Comparison of ENCODE assay signal across 15 cellular contexts in genomic region chr9:70491798-70492736, GRCh38.
A peak's percentile ranks its signal among the peaks of the same experiment; 100 is the strongest.
DNase-seq lines count a peak whose midpoint lies in the region; TF ChIP-seq lines count a peak whose summit lies in the region.
"Had no signal": no experiment of that assay in that cellular context is flagged by ENCODE, and none has a peak within 500 bp of the region (broad histone marks: within the 10 kb centered on the region; RNA-seq: fewer than 3 reads in every experiment).

No MANE protein-coding gene starts in this region.

- H2BK15ac ChIP-seq in neuronal stem cell (ENCODE audit: low read length): no peak overlapping the region

- no peak overlapping the region for H2BK5ac ChIP-seq in neuronal stem cell (ENCODE audit: low read length)

- H3K36me3 ChIP-seq in neuronal stem cell (replicated peaks in 1 of 2; ENCODE audit: control insufficient read depth in 2 of 2, insufficient read depth in 2 of 2, low read length in 2 of 2): no peaks in the 10 kb centered on the region
- H3K36me3 ChIP-seq: SJCRH30, upper lobe of left lung had no signal

- H3K18ac ChIP-seq in neuronal stem cell (ENCODE audit: low read length): no peak overlapping the region

- H2BK120ac ChIP-seq in neuronal stem cell (ENCODE audit: low read depth, low read length): no peak overlapping the region

- WGBS in neuronal stem cell (ENCODE audit: extremely low coverage in 2 of 2, insufficient read length in 2 of 2, insufficient replicate concordance in 1 of 2), 2 donors: no CpG with 5 or more reads among the region's 6 CpGs

- no peak overlapping the region for H3K4me2 ChIP-seq in neuronal stem cell (ENCODE audit: insufficient read depth, low read length, poor library complexity, severe bottlenecking)
- H3K4me2 ChIP-seq: A549 had no signal

- H3K4ac ChIP-seq in neuronal stem cell (ENCODE audit: low read length): no peak overlapping the region

- no peak overlapping the region for H4K8ac ChIP-seq in neuronal stem cell (ENCODE audit: low read depth, low read length)

- POLR2A ChIA-PET in RWPE1 (lab: Yijun Ruan, JAX; ENCODE audit: low non-redundant PET): no interaction called here

- DNase-seq in NCI-H1436 (lab: John Stamatoyannopoulos, UW) (peak; percentile 50), NCI-H1436 treated with DMSO at 0.1 percent for 48 hours (lab: John Stamatoyannopoulos, UW) (no peak), NCI-H1092 treated with DMSO at 0.1 percent for 48 hours (lab: John Stamatoyannopoulos, UW) (peak; percentile 52), NCI-H526 treated with DMSO at 0.1 percent for 48 hours (lab: John Stamatoyannopoulos, UW) (peak; percentile 26), neuronal stem cell (ENCODE audit: low spot score) (no peak), OCI-M1 (lab: John Stamatoyannopoulos, UW) (no peak), erythroblast (lab: John Stamatoyannopoulos, UW) (no peak), RWPE1 (ENCODE audit: low spot score) (no peak)
- DNase-seq: activated CD4-positive, CD25-positive, alpha-beta regulatory T cell; effector CD8-positive, alpha-beta T cell; kidney glomerular epithelial cell; mesendoderm; SJCRH30; upper lobe of left lung had no signal

- peaks cover 0 to 2% of the 10 kb centered on the region in 2 donors for H3K9me3 ChIP-seq in neuronal stem cell (replicated peaks in 1 of 2; ENCODE audit: control insufficient read depth in 2 of 2, insufficient read depth in 1 of 2, low read depth in 1 of 2, low read length in 2 of 2)
- H3K9me3 ChIP-seq: A549, SJCRH30, upper lobe of left lung had no signal

- peak overlapping the region; percentile 15 for H2AFZ ChIP-seq in neuronal stem cell (ENCODE audit: low read length)

- H3K4me1 ChIP-seq in neuronal stem cell (ENCODE audit: control insufficient read depth in 2 of 2, insufficient read depth in 1 of 2, low read depth in 1 of 2, low read length in 2 of 2): no peaks in the 10 kb centered on the region

- peak overlapping the region in 1 of 2 donors; percentile 8 for H3K4me3 ChIP-seq in neuronal stem cell (ENCODE audit: low read length in 2 of 2)
- H3K4me3 ChIP-seq: A549, upper lobe of left lung had no signal

- H2BK12ac ChIP-seq in neuronal stem cell (ENCODE audit: low read length): no peak overlapping the region

- CTCF ChIA-PET in RWPE1 (lab: Yijun Ruan, JAX): interaction anchor here (0.6 kb wide), 1 partner anchor 110 kb away, joined by 5 read pairs; no protein-coding TSS in a partner anchor

- no peak overlapping the region for H4K91ac ChIP-seq in neuronal stem cell (ENCODE audit: low read depth, low read length, poor library complexity)

- H3K79me1 ChIP-seq in neuronal stem cell (ENCODE audit: low read depth, low read length): no peaks in the 10 kb centered on the region

- no peak overlapping the region for H3K14ac ChIP-seq in neuronal stem cell (ENCODE audit: low read length)

- H3K27me3 ChIP-seq in neuronal stem cell (ENCODE audit: control insufficient read depth in 3 of 3, insufficient read depth in 3 of 3, low read depth in 1 of 3, low read length in 3 of 3): peaks cover 0 to 11% (median 0%) of the 10 kb centered on the region in 3 experiments
- H3K27me3 ChIP-seq: SJCRH30, upper lobe of left lung had no signal

- H3K9ac ChIP-seq in neuronal stem cell (ENCODE audit: low read depth, low read length, poor library complexity): no peak overlapping the region

- H3K27ac ChIP-seq in neuronal stem cell (replicated peaks; ENCODE audit: low read length) (no peak overlapping the region), RWPE1 (no peak overlapping the region)
- H3K27ac ChIP-seq: A549, SJCRH30, upper lobe of left lung had no signal

- no peak for TF ChIP-seq POLR2A in erythroblast (IDR thresholded peaks at IDR 0.05; ENCODE audit: low read length)

- H2AK5ac ChIP-seq in neuronal stem cell (ENCODE audit: low read depth, low read length): no peak overlapping the region

- no peak for TF ChIP-seq CTCF in RWPE1 (conservative IDR thresholded peaks at IDR 0.05; ENCODE audit: low read depth)

- no peak overlapping the region for H3K23ac ChIP-seq in neuronal stem cell (ENCODE audit: low read depth, low read length, poor library complexity)

Comparison
In these comparisons a context has a peak if more than half of its experiments do, and no peak if none do; other contexts are left out.
1. DNase-seq: peak in NCI-H1436 (single experiment), NCI-H1092 treated with DMSO at 0.1 percent for 48 hours (single experiment) and NCI-H526 treated with DMSO at 0.1 percent for 48 hours (single experiment); none in NCI-H1436 treated with DMSO at 0.1 percent for 48 hours (single experiment), neuronal stem cell (single experiment), OCI-M1 (single experiment), erythroblast (0 of 2) and RWPE1 (single experiment).